1 cellular context compared by ENCODE assay signal in genomic region chr16:1363501-1364041, GRCh38.
TF ChIP-seq lines count a peak whose summit lies in the region.

No MANE protein-coding gene starts in this region.

TF ChIP-seq in HepG2, 621 proteins besides CTCF, POLR2A, EP300 and RAD21 (continued from another document):
- TF ChIP-seq ZNF609 (CRISPR knock-in tag; IDR thresholded peaks at IDR 0.05; ENCODE audit: borderline replicate concordance) (no peak), ZNF430 (CRISPR knock-in tag; IDR thresholded peaks at IDR 0.05) (0 out of 2 replicates have a peak, but pooled peaks have one; percentile 31), ZNF891 (CRISPR knock-in tag; IDR thresholded peaks at IDR 0.05) (0 out of 2 replicates have a peak, but pooled peaks have one; percentile 20), ZNF710 (CRISPR knock-in tag; IDR thresholded peaks at IDR 0.05; ENCODE audit: borderline replicate concordance) (no peak), SKI (IDR thresholded peaks at IDR 0.05; ENCODE audit: partially characterized antibody) (peak; percentile 24), MXI1 (IDR thresholded peaks at IDR 0.05; ENCODE audit: borderline replicate concordance, low read depth, low read length) (0 out of 3 replicates have a peak, but pooled peaks have one; percentile 12), TRIM24 (CRISPR knock-in tag; IDR thresholded peaks at IDR 0.05) (peak; percentile 19; the same call in 1 of the 2 replicates), AKAP8 (CRISPR knock-in tag; IDR thresholded peaks at IDR 0.05) (0 out of 2 replicates have a peak, but pooled peaks have one; percentile 40), NRL (CRISPR knock-in tag; IDR thresholded peaks at IDR 0.05; ENCODE audit: borderline replicate concordance) (peak; percentile 45; the same call in 1 of the 2 replicates), BCL6 (CRISPR knock-in tag; IDR thresholded peaks at IDR 0.05) (0 out of 2 replicates have a peak, but pooled peaks have one; percentile 9), XRCC5 (optimal IDR thresholded peaks at IDR 0.05; ENCODE audit: low read length) (peak; percentile 71), RBFOX2 (IDR thresholded peaks at IDR 0.05; ENCODE audit: low read depth, low read length) (0 out of 2 replicates have a peak, but pooled peaks have one; percentile 25), ZBTB42 (CRISPR knock-in tag; IDR thresholded peaks at IDR 0.05) (no peak), NONO (IDR thresholded peaks at IDR 0.05) (no peak), NONO (CRISPR knock-in tag; conservative IDR thresholded peaks at IDR 0.05) (peak; percentile 45; the same call in 1 of the 2 replicates), ZNF687 (CRISPR knock-in tag; IDR thresholded peaks at IDR 0.05) (peak; percentile 50), ZNF777 (CRISPR knock-in tag; IDR thresholded peaks at IDR 0.05) (peak; percentile 63; the same call in 1 of the 2 replicates), ZBTB33 (CRISPR knock-in tag; IDR thresholded peaks at IDR 0.05) (peak; percentile 100), ZBTB7A (CRISPR knock-in tag; IDR thresholded peaks at IDR 0.05) (no peak), MAZ (IDR thresholded peaks at IDR 0.05; ENCODE audit: borderline replicate concordance, low read depth, low read length) (no peak), MAZ (CRISPR knock-in tag; IDR thresholded peaks at IDR 0.05; ENCODE audit: low read depth) (peak; percentile 36; the same call in 1 of the 2 replicates), LCORL (IDR thresholded peaks at IDR 0.05) (no peak), LCORL (CRISPR knock-in tag; IDR thresholded peaks at IDR 0.05) (peak; percentile 63), ZFP36L1 (CRISPR knock-in tag; IDR thresholded peaks at IDR 0.05) (no peak), ZNF280B (CRISPR knock-in tag; IDR thresholded peaks at IDR 0.05; ENCODE audit: borderline replicate concordance) (0 out of 2 replicates have a peak, but pooled peaks have one; percentile 30), RXRA (CRISPR knock-in tag; IDR thresholded peaks at IDR 0.05) (peak; percentile 58; the same call in 1 of the 2 replicates), RORA (CRISPR knock-in tag; IDR thresholded peaks at IDR 0.05) (no peak), RBM22 (optimal IDR thresholded peaks at IDR 0.05; ENCODE audit: low read length) (peak; percentile 35), ZNF691 (CRISPR knock-in tag; IDR thresholded peaks at IDR 0.05; ENCODE audit: borderline replicate concordance, low read depth) (no peak), PREB (CRISPR knock-in tag; IDR thresholded peaks at IDR 0.05) (no peak), HNF1B (CRISPR knock-in tag; IDR thresholded peaks at IDR 0.05) (peak; percentile 20; the same call in 1 of the 2 replicates), ETS1 (CRISPR knock-in tag; IDR thresholded peaks at IDR 0.05) (no peak), ZNF770 (CRISPR knock-in tag; IDR thresholded peaks at IDR 0.05) (peak; percentile 58; the same call in 1 of the 2 replicates)
